Comparison of ENCODE assay signal across 19 cellular contexts in the genomic region with DNA sequence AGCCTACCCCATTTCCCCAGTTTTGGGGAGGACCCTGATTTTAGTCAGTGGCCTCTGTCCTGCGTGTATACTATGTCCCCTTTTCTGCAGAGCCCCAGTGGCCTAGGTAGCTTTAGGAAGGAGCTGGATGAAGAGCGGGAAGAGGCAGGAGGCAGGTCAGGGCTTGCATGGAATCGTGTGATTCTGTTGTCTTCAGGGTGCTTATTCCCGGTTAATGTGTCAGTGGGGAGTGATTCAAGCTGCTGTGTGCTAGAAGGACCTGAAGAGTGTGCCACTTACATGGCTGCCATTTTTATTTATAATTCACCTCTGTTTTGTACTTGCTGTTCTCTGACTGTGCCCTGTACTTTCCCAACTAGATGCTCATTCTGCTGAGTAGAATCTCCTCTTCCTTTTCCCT.
"Had no signal": no experiment of that assay in that cellular context is flagged by ENCODE, and none has a peak within 500 bp of the region (broad histone marks: within the 10 kb centered on the region; RNA-seq: fewer than 3 reads in every experiment).

No MANE protein-coding gene starts in this region.

- ATAC-seq: gastroesophageal sphincter, left colon, left ventricle myocardium superior, mucosa of descending colon, natural killer cell had no signal

- H3K4me3 ChIP-seq: gastroesophageal sphincter, lung, mucosa of descending colon, right atrium auricular region, sigmoid colon, skin epidermis, stomach, thoracic aorta, transverse colon, uterus had no signal

- H3K36me3 Mint-ChIP-seq: natural killer cell had no signal

- H3K4me3 Mint-ChIP-seq: natural killer cell, neural crest cell had no signal

- H3K4me1 ChIP-seq: gastroesophageal sphincter, right atrium auricular region, sigmoid colon, stomach, transverse colon, uterus had no signal

- H3K9me3 ChIP-seq: gastroesophageal sphincter, mucosa of descending colon, right atrium auricular region, sigmoid colon, stomach, thoracic aorta, transverse colon, uterus had no signal

- H3K27ac Mint-ChIP-seq: natural killer cell had no signal

- H3K27ac ChIP-seq: gastroesophageal sphincter, right atrium auricular region, sigmoid colon, skin epidermis, stomach, thoracic aorta, transverse colon, uterus had no signal

- DNase-seq: glutamatergic neuron; left colon; left ventricle myocardium superior; mucosa of descending colon; natural killer cell; posterior cingulate gyrus; sigmoid colon; stimulated activated CD4-positive, alpha-beta T cell treated with anti-CD3 and anti-CD28 coated beads, Interleukin-12 subunit alpha, Interleukin-12 subunit beta, amount 100 ng/mL, for 4 hours; stimulated activated naive CD4-positive, alpha-beta T cell; stomach; substantia nigra; transverse colon; uterus had no signal

- H3K9me3 Mint-ChIP-seq: natural killer cell, neural crest cell had no signal

- H3K4me1 Mint-ChIP-seq: natural killer cell, neural crest cell had no signal
